8 cellular contexts compared by ENCODE assay signal in the genomic region with DNA sequence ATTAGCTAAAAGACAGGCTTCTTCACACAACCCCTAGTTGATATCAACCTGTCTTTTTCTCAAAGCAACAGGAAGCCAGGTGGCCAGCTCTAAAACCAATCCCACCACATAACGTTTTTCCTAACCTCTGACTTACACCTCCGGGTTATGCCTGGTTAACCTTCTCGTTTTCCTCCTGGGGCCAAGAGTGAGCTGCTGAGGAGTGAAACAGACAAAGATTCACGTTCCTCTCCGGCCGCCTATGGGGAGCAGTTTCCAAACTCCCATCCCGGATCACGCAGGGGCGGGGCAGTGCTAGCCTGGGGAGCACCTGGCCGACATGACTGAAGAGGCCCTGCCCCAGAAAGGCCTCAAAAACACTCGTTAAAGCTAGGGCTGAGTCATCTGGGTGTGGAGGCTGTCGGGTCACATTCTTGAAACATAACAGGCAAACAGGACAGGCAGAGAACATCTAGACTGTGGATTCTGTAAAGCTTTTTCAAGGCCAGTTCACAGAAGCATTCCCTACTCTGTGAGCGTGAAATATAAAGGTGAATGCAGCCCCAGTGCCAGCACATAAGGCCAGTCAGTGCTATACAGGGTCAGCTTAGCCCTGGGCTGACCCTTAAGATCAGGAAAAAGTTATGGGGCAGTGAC. TPM values are rescaled to one million over a fixed set of nuclear protein-coding genes. Genes with fewer than 3 reads are reported as not detected.
DNase-seq lines count a peak whose midpoint lies in the region; ATAC-seq, FAIRE-seq and TF ChIP-seq lines count a peak whose summit lies in the region.

No MANE protein-coding gene starts in this region.

- H3K4me1 Mint-ChIP-seq in CD14-positive monocyte = peaks cover 53% of the 10 kb centered on the region

- no peaks in the 10 kb centered on the region for H3K9me3 ChIP-seq in breast epithelium

- FAIRE-seq in HTR-8/SVneo (lab: Jason Lieb, UNC) = peak; percentile 97

- DNase-seq in CD14-positive monocyte (ENCODE audit: low spot score) = peak; percentile 75
- peak; percentile 96 for DNase-seq in HTR-8/SVneo (ENCODE audit: insufficient read length, low spot score)
- DNase-seq in T-helper 9 cell = peak; percentile 47
- peak; percentile 92 to 96 for DNase-seq in breast epithelium (ENCODE audit: low spot score in 2 of 2)
- no peak for DNase-seq in left lobe of liver (ENCODE audit: low spot score)
- DNase-seq in stimulated activated CD4-positive, alpha-beta T cell treated with anti-CD3 and anti-CD28 coated beads, TNF-alpha, amount 100 ng/mL, for 48 hours (ENCODE audit: low read depth in 3 of 3) = peak in 2 of 3 donors; percentile 16 to 32
- no peak for DNase-seq in GM19240 (ENCODE audit: insufficient read length, low spot score)

- H3K27me3 Mint-ChIP-seq in CD14-positive monocyte (ENCODE audit: low read depth in 3 of 3) = peaks cover 0 to 8% (median 0%) of the 10 kb centered on the region in 3 donors

- H3K27me3 ChIP-seq in breast epithelium = no peaks in the 10 kb centered on the region

- H3K36me3 ChIP-seq in breast epithelium = no peaks in the 10 kb centered on the region

- H3K27ac Mint-ChIP-seq in CD14-positive monocyte = peak overlapping the region; percentile 89 to 98 (median 92)

- H3K4me1 ChIP-seq in breast epithelium = peaks cover 18 to 49% of the 10 kb centered on the region in 2 donors

- H3K4me3 ChIP-seq in breast epithelium = peak overlapping the region in 2 of 3 donors; percentile 27 to 47

- H3K27ac ChIP-seq in breast epithelium = peak overlapping the region; percentile 97 to 99

- peak overlapping the region; percentile 34 to 35 for H3K4me3 Mint-ChIP-seq in CD14-positive monocyte

- TF ChIP-seq CTCF in CD14-positive monocyte (IDR thresholded peaks at IDR 0.05) = no peak
- TF ChIP-seq CTCF in breast epithelium (IDR thresholded peaks at IDR 0.05) = no peak

- H3K36me3 Mint-ChIP-seq in CD14-positive monocyte = peaks cover 2 to 19% of the 10 kb centered on the region in 2 donors

- intact Hi-C loops in CD14-positive monocyte (cut with micrococcal nuclease) = no loop called here
- intact Hi-C loops in breast epithelium (cut with DNase I; ENCODE audit: low total_unique reads) = no loop called here

- peak; percentile 35 for TF ChIP-seq POLR2A in breast epithelium (IDR thresholded peaks at IDR 0.05)

- ATAC-seq in GM19438 (IDR thresholded peaks at IDR 0.05; ENCODE audit: low read depth, unreplicated experiment) (peak; percentile 55), left lobe of liver (peak; percentile 8)

- peaks cover 7 to 30% (median 14%) of the 10 kb centered on the region in 7 donors for H3K9me3 Mint-ChIP-seq in CD14-positive monocyte

RNA-seq across cellular contexts. Expression of a gene that starts 25.9 kb away (rescaled TPM):
- polyA plus RNA-seq in CD14-positive monocyte = 100 to 1,000 TPM; 788 to 878 TPM
- total RNA-seq in breast epithelium (100 to 1,000 TPM; 293 to 580 (median 571) TPM), left lobe of liver (3.9 TPM)

RNA-seq across cellular contexts. Expression of a gene that starts 51.7 kb away (rescaled TPM):
- polyA plus RNA-seq in CD14-positive monocyte = 10 to 100 TPM; 44.8 to 67.8 TPM
- total RNA-seq in breast epithelium (10 to 100 TPM; 37.7 to 60.4 (median 39.4) TPM), left lobe of liver (25.5 TPM)

Comparison
In these comparisons a context has a peak if more than half of its experiments do, and no peak if none do; other contexts are left out.
1. DNase-seq: peak in CD14-positive monocyte (single experiment), HTR-8/SVneo (single experiment), T-helper 9 cell (single experiment), breast epithelium (2 of 2) and stimulated activated CD4-positive, alpha-beta T cell treated with anti-CD3 and anti-CD28 coated beads, TNF-alpha, amount 100 ng/mL, for 48 hours (2 of 3); none in left lobe of liver (single experiment) and GM19240 (single experiment).
2. RNA of a gene that starts 25.9 kb away (total RNA-seq): 293 to 580 TPM in breast epithelium; 3.9 TPM in left lobe of liver (single experiment); every median in the first group is over 10 times any median in the second.